13 cellular contexts compared by ENCODE assay signal in the genomic region with DNA sequence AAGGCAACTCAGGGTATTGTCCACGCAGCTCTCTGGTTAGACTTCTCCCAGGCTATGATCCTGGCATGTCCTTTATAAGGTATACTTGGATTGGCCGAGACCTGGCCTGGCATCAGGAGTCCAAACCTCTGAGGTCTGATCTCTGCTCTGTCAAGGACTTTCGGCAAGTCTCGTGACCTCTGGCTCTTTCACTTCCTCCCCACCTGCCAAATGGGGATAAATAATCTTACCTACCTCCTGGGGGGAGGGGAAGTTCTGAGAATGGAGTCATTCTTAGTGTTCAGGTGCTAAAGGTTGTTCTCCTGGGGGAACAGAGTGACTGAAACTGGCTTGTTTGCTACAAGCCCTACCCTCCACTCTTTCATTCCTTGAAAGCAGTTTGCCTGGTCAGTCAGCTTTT. TPM values are rescaled to one million over a fixed set of nuclear protein-coding genes. Genes with fewer than 3 reads are reported as not detected.
A peak's percentile ranks its signal among the peaks of the same experiment; 100 is the strongest.
DNase-seq lines count a peak whose midpoint lies in the region; ATAC-seq and TF ChIP-seq lines count a peak whose summit lies in the region.
"Had no signal": no experiment of that assay in that cellular context is flagged by ENCODE, and none has a peak within 500 bp of the region (broad histone marks: within the 10 kb centered on the region; RNA-seq: fewer than 3 reads in every experiment).

No MANE protein-coding gene starts in this region.

- H3K27me3 ChIP-seq in spleen (replicated peaks in 1 of 7), result no peaks in the 10 kb centered on the region

- ATAC-seq in GM21619 (IDR thresholded peaks at IDR 0.05; ENCODE audit: unreplicated experiment) (peak; percentile 63), HG03571 (IDR thresholded peaks at IDR 0.05; ENCODE audit: unreplicated experiment) (peak; percentile 48)

- no peaks in the 10 kb centered on the region for H3K9me3 ChIP-seq in spleen
- H3K9me3 ChIP-seq: thoracic aorta had no signal

- peaks cover 86% of the 10 kb centered on the region for H3K36me3 Mint-ChIP-seq in activated T-cell treated with anti-CD3 and anti-CD28 coated beads, Interleukin-2, amount 50 U/mL, for 24 hours (ENCODE audit: low read depth)

- H3K27ac ChIP-seq in spleen (peak overlapping the region in 7 of 8 donors; percentile 32 to 75 (median 47)), coronary artery (no peak overlapping the region)
- H3K27ac ChIP-seq: thoracic aorta had no signal

- no peaks in the 10 kb centered on the region for H3K9me3 Mint-ChIP-seq in activated T-cell treated with anti-CD3 and anti-CD28 coated beads, Interleukin-2, amount 50 U/mL, for 24 hours

- DNase-seq in activated T-cell treated with anti-CD3 and anti-CD28 coated beads, Interleukin-2, amount 50 U/mL, for 24 hours, result no peak
- DNase-seq in activated T-cell treated with anti-CD3 and anti-CD28 coated beads, Interleukin-2, amount 50 U/mL, for 48 hours, result no peak
- DNase-seq in spleen (no peak), coronary artery (ENCODE audit: low spot score) (no peak), NCI-H524 (lab: John Stamatoyannopoulos, UW) (no peak)
- no peak for DNase-seq in activated CD4-positive, alpha-beta T cell treated with anti-CD3 and anti-CD28 coated beads for 1 hour
- DNase-seq: ACHN; midbrain; NK-92 treated with Interleukin-12 subunit alpha and Interleukin-12 subunit beta, amount 100 ng/mL, for 24 hours; stimulated activated CD4-positive, alpha-beta T cell treated with anti-CD3 and anti-CD28 coated beads, Interleukin-15, amount 100 ng/mL, for 24 hours had no signal

- peaks cover 0 to 99% (median 47%) of the 10 kb centered on the region in 6 donors for H3K36me3 ChIP-seq in spleen

- no peak overlapping the region for H3K4me3 Mint-ChIP-seq in activated T-cell treated with anti-CD3 and anti-CD28 coated beads, Interleukin-2, amount 50 U/mL, for 24 hours

- H3K4me3 ChIP-seq in spleen, result no peak overlapping the region
- no peak overlapping the region for H3K4me3 ChIP-seq in coronary artery
- H3K4me3 ChIP-seq: thoracic aorta had no signal

- no peaks in the 10 kb centered on the region for H3K27me3 Mint-ChIP-seq in activated T-cell treated with anti-CD3 and anti-CD28 coated beads, Interleukin-2, amount 50 U/mL, for 24 hours

- WGBS in spleen, 5 donors, result 47 to 66% (median 55%) methylated on average over 4 of the region's 4 CpGs

- intact Hi-C loops in spleen (cut with DNase I; ENCODE audit: low total_unique reads), result no loop called here

- H3K4me1 Mint-ChIP-seq in activated T-cell treated with anti-CD3 and anti-CD28 coated beads, Interleukin-2, amount 50 U/mL, for 24 hours (ENCODE audit: low read depth), result peaks cover 62% of the 10 kb centered on the region

- H3K27ac Mint-ChIP-seq in activated T-cell treated with anti-CD3 and anti-CD28 coated beads, Interleukin-2, amount 50 U/mL, for 24 hours, result peak overlapping the region; percentile 42

- TF ChIP-seq POLR2A in spleen (IDR thresholded peaks at IDR 0.05), result no peak

- TF ChIP-seq CTCF in spleen (IDR thresholded peaks at IDR 0.05 in 8 of 11, conservative IDR thresholded peaks at IDR 0.05 in 3 of 11) (no peak), coronary artery (IDR thresholded peaks at IDR 0.05) (no peak)

- peaks cover 7 to 68% (median 41%) of the 10 kb centered on the region in 6 donors for H3K4me1 ChIP-seq in spleen

RNA-seq across cellular contexts. Expression of a gene that starts 7.6 kb away (rescaled TPM):
- 10 to 100 TPM; 25.5 to 37.5 (median 31.1) TPM for total RNA-seq in spleen
- 1 to 10 TPM; 3.1 to 8.1 (median 3.3) TPM for polyA plus RNA-seq in spleen

RNA-seq across cellular contexts. Expression of a gene that starts 30.6 kb away (rescaled TPM):
- 10 to 100 TPM in 5 of 7 donors, 1 to 10 TPM in 2; 7.9 to 15.9 (median 10.6) TPM for total RNA-seq in spleen
- polyA plus RNA-seq in spleen, result 10 to 100 TPM in 1 of 3 donors, 1 to 10 TPM in 2; 8.7 to 13.7 (median 9.6) TPM

RNA-seq across cellular contexts. Expression of a gene that starts 41.9 kb away (rescaled TPM):
- 100 to 1,000 TPM; 208 to 249 (median 232) TPM for total RNA-seq in spleen
- polyA plus RNA-seq in spleen, result 100 to 1,000 TPM in 2 of 3 donors, 10 to 100 TPM in 1; 99.0 to 131 (median 127) TPM

RNA-seq across cellular contexts. Expression of a gene that starts 44.8 kb away (rescaled TPM):
- total RNA-seq in spleen, result 100 to 1,000 TPM in 5 of 7 donors, 10 to 100 TPM in 2; 86.2 to 125 (median 104) TPM
- polyA plus RNA-seq in spleen, result 10 to 100 TPM; 11.2 to 15.8 (median 14.5) TPM

Comparison
In these comparisons a context has a peak if more than half of its experiments do, and no peak if none do; other contexts are left out.
1. H3K27ac ChIP-seq: peak in spleen (7 of 8); none in coronary artery (0 of 2).